Comparison of ENCODE assay signal across 1 cellular context in genomic region chr2:64653174-64654062, GRCh38.
A peak's percentile ranks its signal among the peaks of the same experiment; 100 is the strongest.
TF ChIP-seq lines count a peak whose summit lies in the region.

TSS of gene SERTAD2 (minus strand) at chr2:64653913. CDS start at chr2:64636871, 17,042 bp downstream.

TF ChIP-seq in H1, 55 proteins besides CTCF, POLR2A, EP300 and RAD21 (continued from another document):
- TF ChIP-seq MAX (IDR thresholded peaks at IDR 0.05) (peak; percentile 58), HDAC2 (IDR thresholded peaks at IDR 0.05; ENCODE audit: borderline replicate concordance in 1 of 2, low read depth in 2 of 2, low read length in 2 of 2) (no peak; a peak in 1 of 4 replicates), ZNF274 (IDR thresholded peaks at IDR 0.05; ENCODE audit: borderline replicate concordance, extremely low read depth, low read length) (no peak), SIN3A (conservative IDR thresholded peaks at IDR 0.05 in 1 of 2, IDR thresholded peaks at IDR 0.05 in 1 of 2; ENCODE audit: low read depth in 1 of 2, low read length in 2 of 2) (no peak; a peak in 1 of 4 replicates), SP4 (IDR thresholded peaks at IDR 0.05; ENCODE audit: low read length) (peak; percentile 27; the same call in 1 of the 2 replicates), CREB1 (IDR thresholded peaks at IDR 0.05) (peak; percentile 22; the same call in 1 of the 2 replicates), BACH1 (IDR thresholded peaks at IDR 0.05; ENCODE audit: low read length) (0 out of 2 replicates have a peak, but pooled peaks have one; percentile 9), CHD7 (IDR thresholded peaks at IDR 0.05; ENCODE audit: insufficient replicate concordance, low read length) (no peak), TAF7 (optimal IDR thresholded peaks at IDR 0.05; ENCODE audit: borderline replicate concordance, low read depth, low read length) (peak; percentile 41), EZH2 (IDR thresholded peaks at IDR 0.05; ENCODE audit: low read depth, low read length, severe bottlenecking) (peak; percentile 15), RBBP5 (IDR thresholded peaks at IDR 0.05; ENCODE audit: borderline replicate concordance, low read depth, low read length) (peak; percentile 39; the same call in 1 of the 2 replicates), SIX5 (IDR thresholded peaks at IDR 0.05; ENCODE audit: low read depth, low read length) (no peak), BRCA1 (IDR thresholded peaks at IDR 0.05; ENCODE audit: low read depth, low read length) (no peak), NRF1 (IDR thresholded peaks at IDR 0.05; ENCODE audit: low read depth, low read length) (no peak), NANOG (IDR thresholded peaks at IDR 0.05; ENCODE audit: insufficient read depth, low read depth, low read length, poor library complexity, severe bottlenecking) (no peak), GABPA (IDR thresholded peaks at IDR 0.05; ENCODE audit: borderline replicate concordance, insufficient read depth, low read length) (no peak), KDM5A (IDR thresholded peaks at IDR 0.05; ENCODE audit: low read length) (no peak), POU5F1 (IDR thresholded peaks at IDR 0.05; ENCODE audit: low read depth, low read length) (no peak), CHD1 (IDR thresholded peaks at IDR 0.05; ENCODE audit: low read depth, low read length) (no peak), HDAC6 (IDR thresholded peaks at IDR 0.05; ENCODE audit: low read depth, low read length) (no peak), TBP (IDR thresholded peaks at IDR 0.05; ENCODE audit: low read depth, low read length) (peak; percentile 7; the same call in 1 of the 2 replicates), PHF8 (conservative IDR thresholded peaks at IDR 0.05; ENCODE audit: low read depth, low read length) (no peak; the same call in 1 of the 2 replicates), KDM4A (IDR thresholded peaks at IDR 0.05; ENCODE audit: low read depth, low read length, severe bottlenecking) (peak; percentile 18), KDM1A (IDR thresholded peaks at IDR 0.05; ENCODE audit: borderline replicate concordance, low read length) (no peak), JUN (IDR thresholded peaks at IDR 0.05; ENCODE audit: low read depth, low read length) (no peak), JUND (IDR thresholded peaks at IDR 0.05; ENCODE audit: low read length) (no peak), RNF2 (IDR thresholded peaks at IDR 0.05; ENCODE audit: borderline replicate concordance, low read depth, low read length, missing control alignments, poor library complexity, severe bottlenecking) (no peak), TAF1 (IDR thresholded peaks at IDR 0.05; ENCODE audit: low read depth, low read length) (peak; percentile 81), SP2 (IDR thresholded peaks at IDR 0.05; ENCODE audit: low read length) (no peak), EGR1 (IDR thresholded peaks at IDR 0.05; ENCODE audit: borderline replicate concordance, low read depth, low read length) (no peak), USF2 (IDR thresholded peaks at IDR 0.05; ENCODE audit: low read length) (no peak)
